ENCODE assay signal across 23 cellular contexts in the genomic region with DNA sequence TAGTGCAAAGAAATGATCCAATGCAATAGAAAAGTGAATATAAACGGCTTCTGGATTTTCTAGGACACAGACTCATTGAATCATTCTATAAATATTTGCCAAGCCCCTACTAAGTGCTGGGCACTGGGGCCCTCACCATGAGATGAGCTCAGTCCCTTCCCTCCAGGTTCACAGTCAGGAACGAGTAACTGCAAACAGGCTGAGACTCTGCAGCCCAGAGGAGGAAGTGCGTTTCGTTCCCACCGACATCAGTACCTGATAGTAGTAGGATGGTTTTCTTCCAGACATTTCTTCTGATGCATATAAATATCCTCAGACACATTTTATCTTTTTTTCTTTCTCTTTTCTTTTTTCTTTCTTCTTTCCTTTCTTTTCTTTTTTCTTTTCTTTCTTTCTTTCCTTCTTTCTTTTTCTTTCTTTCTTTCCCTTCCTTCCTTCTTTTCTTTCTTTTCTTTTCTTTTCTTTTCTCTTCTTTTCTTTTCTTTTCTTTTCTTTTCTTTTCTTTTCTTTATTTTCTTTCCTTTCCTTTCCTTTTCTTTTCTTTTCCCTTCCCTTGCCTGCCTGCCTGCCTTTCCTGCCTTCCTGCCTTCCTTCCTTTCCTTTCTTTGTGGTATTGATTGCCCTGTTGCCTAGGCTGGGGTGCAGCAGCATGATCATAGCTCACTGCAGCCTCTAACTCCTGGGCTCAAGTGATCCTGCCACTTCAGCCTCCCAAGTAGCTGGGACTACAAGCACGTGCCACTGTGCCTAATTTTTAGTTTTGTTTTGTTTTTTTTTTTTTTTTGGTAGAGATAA.
A peak's percentile ranks its signal among the peaks of the same experiment; 100 is the strongest.
DNase-seq lines count a peak whose midpoint lies in the region; ATAC-seq, FAIRE-seq and TF ChIP-seq lines count a peak whose summit lies in the region.
"Had no signal": no experiment of that assay in that cellular context is flagged by ENCODE, and none has a peak within 500 bp of the region (broad histone marks: within the 10 kb centered on the region; RNA-seq: fewer than 3 reads in every experiment).

No MANE protein-coding gene starts in this region.

- TF ChIP-seq RAD21 in K562 (CRISPR knock-in tag; conservative IDR thresholded peaks at IDR 0.05 in 1 of 2, IDR thresholded peaks at IDR 0.05 in 1 of 2), result no peak

- H3K9me1 ChIP-seq in K562 (ENCODE audit: control insufficient read depth, insufficient read depth, low read length), result no peaks in the 10 kb centered on the region

- DNase-seq in DMS53 (lab: John Stamatoyannopoulos, UW) (peak; percentile 11), DMS53 treated with DMSO at 0.1 percent for 48 hours (lab: John Stamatoyannopoulos, UW; ENCODE audit: unreplicated experiment) (no peak), PC-3 (peak; percentile 67), K562 (ENCODE audit: extremely low read depth in 1 of 4, low spot score in 3 of 4) (no peak), colonic mucosa (no peak), tibial artery (no peak)
- DNase-seq: BE2C; C1 segment of cervical spinal cord; Caco-2; CD4-positive, alpha-beta T cell; DND-41; EL; GM23248; IMR-90; KBM-7 had no signal

- CTCF ChIA-PET in PC-3 (lab: Charles Lee), result no interaction called here
- CTCF ChIA-PET in K562 (lab: Yijun Ruan, JAX; ENCODE audit: low intra/inter-chr PET ratio), result no interaction called here

- WGBS in K562 (ENCODE audit: insufficient coverage, low coverage, missing lambda C conversion rate), result 3% methylated on average over 6 of the region's 6 CpGs

- H3K9me3 ChIP-seq in PC-3 (ENCODE audit: low read length) (no peaks in the 10 kb centered on the region), K562 (replicated peaks; ENCODE audit: control insufficient read depth, insufficient read depth, low read depth, low read length) (no peaks in the 10 kb centered on the region), neutrophil (no peaks in the 10 kb centered on the region), colonic mucosa (no peaks in the 10 kb centered on the region), tibial artery (no peaks in the 10 kb centered on the region)
- H3K9me3 ChIP-seq: BE2C, Caco-2, HAP-1 had no signal

- ATAC-seq in PC-3 (peak; percentile 72), K562 (no peak), GM19351 (IDR thresholded peaks at IDR 0.05; ENCODE audit: unreplicated experiment) (no peak)
- ATAC-seq: GM12878 had no signal

- H3K27me3 ChIP-seq in PC-3 (ENCODE audit: low read length) (no peaks in the 10 kb centered on the region), K562 (ENCODE audit: control insufficient read depth in 2 of 2, insufficient read depth in 2 of 2, low read length in 2 of 2) (peaks cover 2 to 10% of the 10 kb centered on the region in 2 experiments; a peak in 2 of 5 replicates), neutrophil (no peaks in the 10 kb centered on the region), colonic mucosa (no peaks in the 10 kb centered on the region), tibial artery (no peaks in the 10 kb centered on the region)
- H3K27me3 ChIP-seq: BE2C had no signal

- peaks cover 10% of the 10 kb centered on the region; the same call in 1 of the 2 replicates for H3K4me1 ChIP-seq in PC-3 (ENCODE audit: insufficient read depth, low read length)
- no peaks in the 10 kb centered on the region for H3K4me1 ChIP-seq in K562 (replicated peaks in 1 of 2; ENCODE audit: control insufficient read depth in 2 of 2, insufficient read depth in 2 of 2, low read length in 2 of 2)
- peaks cover 62 to 71% of the 10 kb centered on the region in 2 experiments for H3K4me1 ChIP-seq in neutrophil (ENCODE audit: control insufficient read depth in 1 of 2, insufficient read depth in 1 of 2, low read depth in 1 of 2, low read length in 1 of 2)
- no peaks in the 10 kb centered on the region for H3K4me1 ChIP-seq in colonic mucosa
- peaks cover 0 to 3% (median 0%) of the 10 kb centered on the region in 4 donors for H3K4me1 ChIP-seq in tibial artery
- H3K4me1 ChIP-seq: BE2C, Caco-2, HAP-1 had no signal

- H3F3A ChIP-seq in PC-3 (ENCODE audit: low read length, unreplicated experiment), result no peaks in the 10 kb centered on the region

- POLR2A ChIA-PET in PC-3 (lab: Charles Lee; ENCODE audit: unreplicated experiment), result no interaction called here
- POLR2A ChIA-PET in K562 (lab: Yijun Ruan, JAX), result no interaction called here

- TF ChIP-seq EP300 in K562 (IDR thresholded peaks at IDR 0.05; ENCODE audit: low read length), result no peak

- no TSS peak for BruUV-seq in PC-3 (replicated peaks; lab: Mats Ljungman, UMichigan)
- BruUV-seq in K562 (replicated peaks; lab: Mats Ljungman, UMichigan), result no TSS peak

- H4K20me1 ChIP-seq in PC-3 (ENCODE audit: low read length), result no peaks in the 10 kb centered on the region
- H4K20me1 ChIP-seq in K562 (replicated peaks; ENCODE audit: control insufficient read depth, insufficient read depth, low read length), result no peaks in the 10 kb centered on the region

- H3K4me3 ChIP-seq in PC-3 (ENCODE audit: low read length) (no peak overlapping the region), K562 (no peak overlapping the region), neutrophil (ENCODE audit: low read depth in 1 of 2, low read length in 1 of 2) (peak overlapping the region in 1 of 2 experiments; percentile 3), colonic mucosa (no peak overlapping the region), tibial artery (no peak overlapping the region)
- H3K4me3 ChIP-seq: GM12878, GM23248, HAP-1 had no signal

- intact Hi-C loops in PC-3 (cut with micrococcal nuclease), result no loop called here
- intact Hi-C loops in K562 (cut with micrococcal nuclease), result no loop called here
- intact Hi-C loops in colonic mucosa (cut with DNase I), result no loop called here
- intact Hi-C loops in tibial artery (cut with DNase I; ENCODE audit: low total_unique reads), result no loop called here

- TF ChIP-seq CTCF in PC-3 (conservative IDR thresholded peaks at IDR 0.05; ENCODE audit: low read depth, low read length) (no peak), K562 (IDR thresholded peaks at IDR 0.05 in 2 of 3, conservative IDR thresholded peaks at IDR 0.05 in 1 of 3; ENCODE audit: insufficient read depth in 2 of 3, low read depth in 1 of 3, low read length in 3 of 3) (no peak), neutrophil (IDR thresholded peaks at IDR 0.05) (no peak), colonic mucosa (IDR thresholded peaks at IDR 0.05) (no peak), tibial artery (IDR thresholded peaks at IDR 0.05) (no peak)

- H3K9me2 ChIP-seq in PC-3 (replicated peaks; ENCODE audit: low read length), result no peaks in the 10 kb centered on the region

- in situ Hi-C loops in K562 (cut with MboI), result no loop called here

- H2AFZ ChIP-seq in PC-3 (ENCODE audit: low read length), result no peak overlapping the region
- H2AFZ ChIP-seq in K562 (ENCODE audit: low read depth, low read length), result no peak overlapping the region
- H2AFZ ChIP-seq: GM23248 had no signal

- no peaks in the 10 kb centered on the region for H3K79me2 ChIP-seq in PC-3 (ENCODE audit: low read length)
- H3K79me2 ChIP-seq in K562 (ENCODE audit: control insufficient read depth, insufficient read depth, low read length), result no peaks in the 10 kb centered on the region

- H3K36me3 ChIP-seq in PC-3 (ENCODE audit: low read depth, low read length) (no peaks in the 10 kb centered on the region), K562 (ENCODE audit: control insufficient read depth, insufficient read depth, low read length) (no peaks in the 10 kb centered on the region), neutrophil (no peaks in the 10 kb centered on the region), colonic mucosa (no peaks in the 10 kb centered on the region), tibial artery (no peaks in the 10 kb centered on the region)
- H3K36me3 ChIP-seq: BE2C, HAP-1 had no signal

- no peak for FAIRE-seq in K562 (lab: Jason Lieb, UNC)
- FAIRE-seq: D721Med, GM12878, GM19239, HTR-8/SVneo had no signal

- no peak for TF ChIP-seq POLR2A in K562 (conservative IDR thresholded peaks at IDR 0.05)

- H3K4me2 ChIP-seq in PC-3 (ENCODE audit: low read length), result no peak overlapping the region
- no peak overlapping the region for H3K4me2 ChIP-seq in K562 (ENCODE audit: insufficient read depth, low read length)

- H3K27ac ChIP-seq in PC-3 (ENCODE audit: low read length), result no peak overlapping the region
- no peak overlapping the region for H3K27ac ChIP-seq in K562 (ENCODE audit: extremely low read depth, low read depth, low read length)
- peak overlapping the region; percentile 60 for H3K27ac ChIP-seq in neutrophil
- no peak overlapping the region for H3K27ac ChIP-seq in colonic mucosa
- H3K27ac ChIP-seq in tibial artery, result no peak overlapping the region
- H3K27ac ChIP-seq: 22Rv1, GM23248 had no signal

- no peak overlapping the region for H3K9ac ChIP-seq in PC-3 (ENCODE audit: low read length)
- H3K9ac ChIP-seq in K562 (ENCODE audit: insufficient read depth in 1 of 2, low read depth in 2 of 2, low read length in 2 of 2), result no peak overlapping the region
- H3K9ac ChIP-seq in colonic mucosa (ENCODE audit: low read depth in 2 of 2, low read length in 2 of 2), result no peak overlapping the region
- H3K9ac ChIP-seq: GM23248 had no signal

TF ChIP-seq in K562, 482 proteins besides CTCF, POLR2A, EP300 and RAD21 (continues in another document):
- no peak for TF ChIP-seq ZNF197 (CRISPR knock-in tag; IDR thresholded peaks at IDR 0.05; ENCODE audit: low read depth)
- TF ChIP-seq, protein P1, sequence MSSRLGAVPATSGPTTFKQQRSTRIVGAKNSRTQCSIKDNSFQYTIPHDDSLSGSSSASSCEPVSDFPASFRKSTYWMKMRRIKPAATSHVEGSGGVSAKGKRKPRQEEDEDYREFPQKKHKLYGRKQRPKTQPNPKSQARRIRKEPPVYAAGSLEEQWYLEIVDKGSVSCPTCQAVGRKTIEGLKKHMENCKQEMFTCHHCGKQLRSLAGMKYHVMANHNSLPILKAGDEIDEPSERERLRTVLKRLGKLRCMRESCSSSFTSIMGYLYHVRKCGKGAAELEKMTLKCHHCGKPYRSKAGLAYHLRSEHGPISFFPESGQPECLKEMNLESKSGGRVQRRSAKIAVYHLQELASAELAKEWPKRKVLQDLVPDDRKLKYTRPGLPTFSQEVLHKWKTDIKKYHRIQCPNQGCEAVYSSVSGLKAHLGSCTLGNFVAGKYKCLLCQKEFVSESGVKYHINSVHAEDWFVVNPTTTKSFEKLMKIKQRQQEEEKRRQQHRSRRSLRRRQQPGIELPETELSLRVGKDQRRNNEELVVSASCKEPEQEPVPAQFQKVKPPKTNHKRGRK (tag; IDR thresholded peaks at IDR 0.05), result peak; percentile 97
- TF ChIP-seq CHD4 (IDR thresholded peaks at IDR 0.05; ENCODE audit: insufficient read depth, insufficient replicate concordance, low read depth, low read length, poor library complexity, severe bottlenecking), result no peak
- TF ChIP-seq SPI1 (IDR thresholded peaks at IDR 0.05; ENCODE audit: borderline replicate concordance, low read depth, low read length), result peak; percentile 20; the same call in 1 of the 2 replicates

Comparison
In these comparisons a context has a peak if more than half of its experiments do, and no peak if none do; other contexts are left out.
1. DNase-seq: peak in DMS53 (single experiment) and PC-3 (single experiment); none in DMS53 treated with DMSO at 0.1 percent for 48 hours (single experiment), K562 (0 of 4), colonic mucosa (single experiment) and tibial artery (0 of 2).